ENCODE assay signal across 28 cellular contexts in genomic region chr2:70894765-70895164, GRCh38.
"Had no signal": no experiment of that assay in that cellular context is flagged by ENCODE, and none has a peak within 500 bp of the region (broad histone marks: within the 10 kb centered on the region; RNA-seq: fewer than 3 reads in every experiment).

No MANE protein-coding gene starts in this region.

- H3K9me3 Mint-ChIP-seq: immature natural killer cell; memory B cell; nephron; stimulated activated naive CD8-positive, alpha-beta T cell treated with anti-CD3 and anti-CD28 coated beads, Interleukin-15, amount 100 ng/mL, for 72 hours had no signal

- H3K9ac ChIP-seq: neural progenitor cell, parathyroid adenoma had no signal

- H3K27ac Mint-ChIP-seq: immature natural killer cell; memory B cell; nephron; neural progenitor cell; progenitor cell of endocrine pancreas; stimulated activated naive CD8-positive, alpha-beta T cell treated with anti-CD3 and anti-CD28 coated beads, Interleukin-15, amount 100 ng/mL, for 72 hours had no signal

- H3K36me3 ChIP-seq: colonic mucosa, esophagus muscularis mucosa, gastroesophageal sphincter, heart right ventricle, lower lobe of right lung, neural progenitor cell, thyroid gland had no signal

- DNase-seq: colonic mucosa; dermis blood vessel endothelial cell; effector memory CD4-positive, alpha-beta T cell; foreskin keratinocyte; heart right ventricle; hippocampal formation; immature natural killer cell; islet precursor cell; kidney glomerular epithelial cell; left ventricle myocardium superior; lower lobe of right lung; stimulated activated CD4-positive, alpha-beta T cell treated with anti-CD3 and anti-CD28 coated beads, Interleukin-12 subunit alpha, Interleukin-12 subunit beta, amount 100 ng/mL, for 4 hours; stimulated activated CD4-positive, alpha-beta T cell treated with anti-CD3 and anti-CD28 coated beads, Interleukin-1b, Interleukin-23, amount 100 ng/mL, for 48 hours; stimulated activated CD4-positive, alpha-beta T cell treated with anti-CD3 and anti-CD28 coated beads, Interleukin-4, amount 100 ng/mL, for 1 hour; stimulated activated CD8-positive, alpha-beta memory T cell treated with anti-CD3 and anti-CD28 coated beads, Interleukin-4, amount 100 ng/mL, for 48 hours; stimulated activated naive CD4-positive, alpha-beta T cell; stimulated activated naive CD8-positive, alpha-beta T cell treated with anti-CD3 and anti-CD28 coated beads, Interleukin-15, amount 100 ng/mL, for 72 hours; thyroid gland; trophoblast cell had no signal

- H3K36me3 Mint-ChIP-seq: memory B cell, neural progenitor cell had no signal

- H3K4me1 ChIP-seq: colonic mucosa, foreskin keratinocyte, parathyroid adenoma had no signal

- ATAC-seq: foreskin keratinocyte; gastroesophageal sphincter; heart right ventricle; left ventricle myocardium superior; lower lobe of right lung; sciatic nerve; stimulated activated naive CD8-positive, alpha-beta T cell treated with anti-CD3 and anti-CD28 coated beads, Interleukin-15, amount 100 ng/mL, for 72 hours had no signal

- H3K9me3 ChIP-seq: colonic mucosa, esophagus muscularis mucosa, gastroesophageal sphincter, heart right ventricle, lower lobe of right lung, thyroid gland had no signal

- H3K4me3 Mint-ChIP-seq: immature natural killer cell; memory B cell; nephron; neural progenitor cell; stimulated activated naive CD8-positive, alpha-beta T cell treated with anti-CD3 and anti-CD28 coated beads, Interleukin-15, amount 100 ng/mL, for 72 hours had no signal

- H3K4me3 ChIP-seq: colonic mucosa, esophagus muscularis mucosa, gastroesophageal sphincter, heart right ventricle, lower lobe of right lung, neural progenitor cell, smooth muscle cell, thyroid gland had no signal
